ENCODE assay signal across 1 cellular context in the genomic region with DNA sequence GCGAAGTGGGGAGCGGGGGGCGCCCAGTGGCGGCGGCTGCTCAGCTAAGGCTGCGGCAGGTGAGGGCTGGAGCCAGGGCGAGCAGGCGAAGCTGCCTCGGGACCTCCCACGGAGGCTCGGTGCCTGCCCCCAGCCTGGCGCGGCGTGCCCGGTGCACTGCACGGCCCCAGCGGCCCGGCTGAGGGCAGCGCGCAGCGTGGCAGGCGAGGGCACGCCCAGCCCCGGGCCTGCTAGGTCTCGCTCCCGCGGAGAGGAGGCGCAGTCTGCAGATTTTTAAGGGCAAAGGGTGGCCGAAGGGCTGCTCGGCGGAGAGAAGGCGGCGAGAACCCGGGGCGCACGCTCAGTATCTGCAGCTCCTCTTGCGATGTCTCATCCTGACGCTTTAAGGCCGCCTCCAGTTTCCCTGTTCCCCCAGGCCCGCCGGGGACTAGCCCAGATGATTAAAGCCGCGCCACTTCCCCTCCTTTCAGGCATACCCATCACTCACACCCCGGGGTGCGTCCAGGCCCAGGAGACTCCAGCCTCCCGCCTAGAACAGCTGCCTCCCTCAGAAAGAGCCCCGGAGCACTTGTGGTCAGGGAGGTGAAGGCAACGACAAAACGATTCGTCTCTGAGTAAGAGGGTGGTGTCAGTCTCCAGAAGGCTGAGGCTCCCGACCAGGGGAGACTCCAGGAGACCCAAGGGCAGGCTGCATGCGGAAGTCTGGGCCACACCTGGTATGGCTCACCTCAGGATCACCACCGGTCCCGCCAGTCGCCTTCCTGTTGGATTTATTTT.
TF ChIP-seq lines count a peak whose summit lies in the region.

A gene with protein sequence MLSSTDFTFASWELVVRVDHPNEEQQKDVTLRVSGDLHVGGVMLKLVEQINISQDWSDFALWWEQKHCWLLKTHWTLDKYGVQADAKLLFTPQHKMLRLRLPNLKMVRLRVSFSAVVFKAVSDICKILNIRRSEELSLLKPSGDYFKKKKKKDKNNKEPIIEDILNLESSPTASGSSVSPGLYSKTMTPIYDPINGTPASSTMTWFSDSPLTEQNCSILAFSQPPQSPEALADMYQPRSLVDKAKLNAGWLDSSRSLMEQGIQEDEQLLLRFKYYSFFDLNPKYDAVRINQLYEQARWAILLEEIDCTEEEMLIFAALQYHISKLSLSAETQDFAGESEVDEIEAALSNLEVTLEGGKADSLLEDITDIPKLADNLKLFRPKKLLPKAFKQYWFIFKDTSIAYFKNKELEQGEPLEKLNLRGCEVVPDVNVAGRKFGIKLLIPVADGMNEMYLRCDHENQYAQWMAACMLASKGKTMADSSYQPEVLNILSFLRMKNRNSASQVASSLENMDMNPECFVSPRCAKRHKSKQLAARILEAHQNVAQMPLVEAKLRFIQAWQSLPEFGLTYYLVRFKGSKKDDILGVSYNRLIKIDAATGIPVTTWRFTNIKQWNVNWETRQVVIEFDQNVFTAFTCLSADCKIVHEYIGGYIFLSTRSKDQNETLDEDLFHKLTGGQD (minus strand): TSS at position 158 of the 777 bp plus-strand sequence. CDS start 3,476 bp downstream, outside the sequence.

TF ChIP-seq in HepG2, 621 proteins besides CTCF, POLR2A, EP300 and RAD21 (continued from another document):
- TF ChIP-seq ZSCAN20 (CRISPR knock-in tag; IDR thresholded peaks at IDR 0.05; ENCODE audit: borderline replicate concordance), result peak; percentile 87
- no peak for TF ChIP-seq ZNF496 (CRISPR knock-in tag; IDR thresholded peaks at IDR 0.05; ENCODE audit: insufficient replicate concordance)
